In the genomic region with DNA sequence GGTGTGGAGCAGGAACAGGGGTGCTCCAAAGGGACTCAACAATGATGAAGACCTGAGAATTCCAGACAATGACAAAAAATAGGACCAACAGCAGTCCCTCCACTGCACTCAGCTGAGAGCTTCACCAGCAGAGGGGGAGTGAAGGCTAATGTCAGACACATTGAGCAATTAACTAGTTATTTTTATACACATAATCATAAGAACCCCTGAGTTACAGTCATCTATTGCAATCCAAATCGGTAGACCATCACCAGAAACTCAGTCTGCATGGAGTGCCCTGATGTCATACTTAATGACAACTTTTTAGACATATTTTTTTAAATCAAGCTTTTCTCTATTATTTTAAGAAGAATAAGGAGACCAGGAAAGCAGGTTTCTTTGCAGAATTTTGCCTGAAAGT, we compare ENCODE assay signal across 19 cellular contexts. TPM values are rescaled to one million over a fixed set of nuclear protein-coding genes. Genes with fewer than 3 reads are reported as not detected.
DNase-seq lines count a peak whose midpoint lies in the region; ATAC-seq and TF ChIP-seq lines count a peak whose summit lies in the region.
"Had no signal": no experiment of that assay in that cellular context is flagged by ENCODE, and none has a peak within 500 bp of the region (broad histone marks: within the 10 kb centered on the region; RNA-seq: fewer than 3 reads in every experiment).

No MANE protein-coding gene starts in this region.

- H3K36me3 Mint-ChIP-seq in activated CD4-positive, alpha-beta T cell treated with anti-CD3 and anti-CD28 coated beads for 36 hours (ENCODE audit: low read depth) = peaks cover 5% of the 10 kb centered on the region
- H3K36me3 Mint-ChIP-seq in naive B cell (peaks cover 5 to 6% of the 10 kb centered on the region in 2 donors), HFFc6 (ENCODE audit: low read depth) (no peaks in the 10 kb centered on the region)
- H3K36me3 Mint-ChIP-seq: type B pancreatic cell had no signal

- POLR2A ChIA-PET in activated CD4-positive, alpha-beta T cell treated with anti-CD3 and anti-CD28 coated beads for 36 hours (lab: Charles Lee) = interaction anchor here (0.8 to 1.2 kb wide), 3 partner anchors 31 to 77 kb away, joined by 3 read pairs; a partner anchor contains a TSS

- TF ChIP-seq CTCF in HFFc6 (IDR thresholded peaks at IDR 0.05) = no peak

- DNase-seq in activated CD4-positive, alpha-beta T cell treated with anti-CD3 and anti-CD28 coated beads for 36 hours = no peak
- no peak for DNase-seq in activated CD4-positive, alpha-beta T cell treated with anti-CD3 and anti-CD28 coated beads for 48 hours
- DNase-seq in NOMO-1 treated with dmso at 0.1 percent for 144 hours (lab: John Stamatoyannopoulos, UW; ENCODE audit: unreplicated experiment) (peak; percentile 14), naive B cell (no peak), NCI-H446 (lab: John Stamatoyannopoulos, UW) (no peak), DMS114 treated with DMSO at 0.1 percent for 48 hours (lab: John Stamatoyannopoulos, UW; ENCODE audit: unreplicated experiment) (no peak), HFFc6 (no peak)
- DNase-seq: 8988T; activated CD4-positive, alpha-beta T cell treated with anti-CD3 and anti-CD28 coated beads, Interleukin-2, amount 50 U/mL, for 48 hours; aorta; DMS53; NCI-H2081; NCI-H510A treated with DMSO at 0.1 percent for 48 hours; Peyer's patch had no signal

- H3K27ac Mint-ChIP-seq in activated CD4-positive, alpha-beta T cell treated with anti-CD3 and anti-CD28 coated beads for 36 hours = no peak overlapping the region
- H3K27ac Mint-ChIP-seq in naive B cell (peak overlapping the region in 2 of 6 donors; percentile 16 to 41), HFFc6 (no peak overlapping the region)
- H3K27ac Mint-ChIP-seq: type B pancreatic cell had no signal

- no peaks in the 10 kb centered on the region for H3K27me3 Mint-ChIP-seq in activated CD4-positive, alpha-beta T cell treated with anti-CD3 and anti-CD28 coated beads for 36 hours
- H3K27me3 Mint-ChIP-seq in naive B cell (no peaks in the 10 kb centered on the region), HFFc6 (ENCODE audit: insufficient read depth) (no peaks in the 10 kb centered on the region)
- H3K27me3 Mint-ChIP-seq: stimulated activated naive CD8-positive, alpha-beta T cell treated with anti-CD3 and anti-CD28 coated beads, Interleukin-15, Interleukin-2, amounts not matched to agents 100 ng/mL and 50 ng/mL, for 24 hours had no signal

- H3K9me3 Mint-ChIP-seq in activated CD4-positive, alpha-beta T cell treated with anti-CD3 and anti-CD28 coated beads for 36 hours (ENCODE audit: low read depth) = no peaks in the 10 kb centered on the region
- peaks cover 0 to 6% (median 5%) of the 10 kb centered on the region in 7 donors for H3K9me3 Mint-ChIP-seq in naive B cell
- peaks cover 8% of the 10 kb centered on the region for H3K9me3 Mint-ChIP-seq in HFFc6
- H3K9me3 Mint-ChIP-seq: neural crest cell had no signal

- no peak overlapping the region for H3K4me3 Mint-ChIP-seq in activated CD4-positive, alpha-beta T cell treated with anti-CD3 and anti-CD28 coated beads for 36 hours
- peak overlapping the region in 1 of 8 donors; percentile 12 for H3K4me3 Mint-ChIP-seq in naive B cell
- no peak overlapping the region for H3K4me3 Mint-ChIP-seq in HFFc6
- H3K4me3 Mint-ChIP-seq: neural crest cell; stimulated activated naive CD8-positive, alpha-beta T cell treated with anti-CD3 and anti-CD28 coated beads, Interleukin-15, Interleukin-2, amounts not matched to agents 100 ng/mL and 50 ng/mL, for 24 hours; type B pancreatic cell had no signal

- ATAC-seq in activated CD4-positive, alpha-beta T cell treated with anti-CD3 and anti-CD28 coated beads for 36 hours = peak; percentile 60
- ATAC-seq in GM18858 (IDR thresholded peaks at IDR 0.05; ENCODE audit: unreplicated experiment) (peak; percentile 31), naive B cell (ENCODE audit: low read depth in 2 of 2) (peak; percentile 34 to 48)

- CTCF ChIA-PET in activated CD4-positive, alpha-beta T cell treated with anti-CD3 and anti-CD28 coated beads for 36 hours (lab: Charles Lee) = interaction anchor here (0.6 to 2.9 kb wide), 13 partner anchors 8 to 177 kb away, joined by 3 to 13 read pairs (median 4); no protein-coding TSS in a partner anchor

- intact Hi-C loops in activated CD4-positive, alpha-beta T cell treated with anti-CD3 and anti-CD28 coated beads for 36 hours (cut with DNase I, micrococcal nuclease) = loop anchor here in 1 of 2 experiments (2.0 kb wide), 1 partner anchor 19 kb away; no protein-coding TSS in a partner anchor

- peaks cover 60% of the 10 kb centered on the region for H3K4me1 Mint-ChIP-seq in activated CD4-positive, alpha-beta T cell treated with anti-CD3 and anti-CD28 coated beads for 36 hours
- peaks cover 61 to 88% (median 74%) of the 10 kb centered on the region in 3 donors for H3K4me1 Mint-ChIP-seq in naive B cell
- no peaks in the 10 kb centered on the region for H3K4me1 Mint-ChIP-seq in HFFc6 (ENCODE audit: low read depth)
- H3K4me1 Mint-ChIP-seq: neural crest cell had no signal

RNA-seq across cellular contexts. Expression of a gene that starts 30.6 kb away (rescaled TPM):
- total RNA-seq in activated CD4-positive, alpha-beta T cell treated with anti-CD3 and anti-CD28 coated beads for 36 hours = 100 to 1,000 TPM; 245 to 260 TPM
- polyA plus RNA-seq in naive B cell (ENCODE audit: low read depth in 6 of 6) = 100 to 1,000 TPM; 127 to 347 (median 205) TPM
- total RNA-seq in HFFc6 (2021; fragmentation: NEBNext Ultra II Directional; extraction: Animal tissue kit (Norgen Biotek cat#: 25700)) = not detected
- total RNA-seq: MCF 10A had no signal

Comparison
In these comparisons a context has a peak if more than half of its experiments do, and no peak if none do; other contexts are left out.
1. RNA of a gene that starts 30.6 kb away (total RNA-seq): 245 to 260 TPM in activated CD4-positive, alpha-beta T cell treated with anti-CD3 and anti-CD28 coated beads for 36 hours; not detected in HFFc6; every median in the first group is over 100 times any median in the second.
2. Peak in every context shown above with its lines, with median percentiles within 50 percentile points of each other: ATAC-seq.